ENCODE assay signal across 8 cellular contexts in genomic region chr20:35617397-35618031, GRCh38. TPM values are rescaled to one million over a fixed set of nuclear protein-coding genes. Genes with fewer than 3 reads are reported as not detected.
DNase-seq lines count a peak whose midpoint lies in the region; ATAC-seq, FAIRE-seq and TF ChIP-seq lines count a peak whose summit lies in the region.

No MANE protein-coding gene starts in this region.

- no peak for TF ChIP-seq POLR2A in H1 (IDR thresholded peaks at IDR 0.05; ENCODE audit: control extremely low read depth in 1 of 2, low read depth in 2 of 2, low read length in 2 of 2)

- DNase-seq in activated gamma-delta T cell treated with Interleukin-2 at 50 U/mL for 16 hours, result peak; percentile 31
- DNase-seq in activated gamma-delta T cell (lab: John Stamatoyannopoulos, UW), result no peak
- DNase-seq in NCI-H1694 treated with DMSO at 0.1 percent for 48 hours (lab: John Stamatoyannopoulos, UW), result peak; percentile 49
- peak in 1 of 2 experiments; percentile 73 for DNase-seq in H1 (ENCODE audit: low read depth in 1 of 2, low spot score in 2 of 2)
- no peak for DNase-seq in mesothelial cell of epicardium (ENCODE audit: low spot score in 2 of 2, unreplicated experiment in 2 of 2)
- DNase-seq in thoracic aorta (ENCODE audit: low spot score), result no peak

- no peak overlapping the region for H3K14ac ChIP-seq in H1 (ENCODE audit: insufficient read length)

- no peaks in the 10 kb centered on the region for H3K36me3 ChIP-seq in H1 (ENCODE audit: control insufficient read depth in 2 of 4, insufficient read depth in 4 of 4, low read length in 3 of 4)
- H3K36me3 ChIP-seq in thoracic aorta, result peaks cover 7% of the 10 kb centered on the region

- CTCF ChIA-PET in H1 (lab: Charles Lee; ENCODE audit: partially characterized antibody), result interaction anchor here (0.5 to 10.1 kb wide), 12 partner anchors 14 to 574 kb away, joined by 3 to 121 read pairs (median 4); partner anchors contain the start of genes CPNE1, RBM12, RBM39 and SCAND1

- peaks cover 0 to 12% (median 7%) of the 10 kb centered on the region in 4 experiments; a peak in 4 of 7 replicates for H3K27me3 ChIP-seq in H1 (replicated peaks in 1 of 4; ENCODE audit: control insufficient read depth in 3 of 4, extremely low read depth in 1 of 4, insufficient read depth in 3 of 4, low read length in 3 of 4)
- H3K27me3 ChIP-seq in thoracic aorta (replicated peaks; ENCODE audit: insufficient read depth), result no peaks in the 10 kb centered on the region

- FAIRE-seq in H1 (lab: Jason Lieb, UNC), result no peak

- peaks cover 23% of the 10 kb centered on the region for H3K4me1 Mint-ChIP-seq in mesothelial cell of epicardium

- peak overlapping the region; percentile 76 for H3K4me3 Mint-ChIP-seq in mesothelial cell of epicardium

- H4K91ac ChIP-seq in H1 (replicated peaks; ENCODE audit: insufficient read length, low read length), result no peak overlapping the region

- no peaks in the 10 kb centered on the region for H4K20me1 ChIP-seq in H1 (replicated peaks in 1 of 2; ENCODE audit: control insufficient read depth in 1 of 2, insufficient read depth in 2 of 2, low read length in 2 of 2)

- H2BK20ac ChIP-seq in H1 (ENCODE audit: low read length), result no peak overlapping the region

- no peak overlapping the region for H2AK5ac ChIP-seq in H1 (ENCODE audit: low read depth, low read length)

- ATAC-seq in thoracic aorta (ENCODE audit: insufficient number of reproducible peaks, low FRiP score, low read depth) (no peak), GM19395 (IDR thresholded peaks at IDR 0.05; ENCODE audit: unreplicated experiment) (no peak)

- peak overlapping the region; percentile 69 for H3K27ac Mint-ChIP-seq in mesothelial cell of epicardium

- POLR2A ChIA-PET in H1 (lab: Charles Lee; ENCODE audit: partially characterized antibody), result interaction anchor here (0.7 to 4.8 kb wide), 11 partner anchors 14 to 336 kb away, joined by 3 to 28 read pairs (median 3); partner anchors contain the start of genes CPNE1, NFS1, RBM12 and RBM39

- H3K9me3 ChIP-seq in H1 (ENCODE audit: insufficient read depth in 2 of 2, low read depth in 1 of 2, low read length in 1 of 2) (no peaks in the 10 kb centered on the region), thoracic aorta (no peaks in the 10 kb centered on the region)

- no peaks in the 10 kb centered on the region for H3K79me1 ChIP-seq in H1 (ENCODE audit: low read depth, low read length)

- H3K27ac ChIP-seq in H1 (ENCODE audit: low read depth, low read length) (no peak overlapping the region), thoracic aorta (peak overlapping the region; percentile 53 to 84)

- H3K79me2 ChIP-seq in H1 (ENCODE audit: control insufficient read depth in 1 of 2, insufficient read depth in 2 of 2, low read length in 2 of 2), result no peaks in the 10 kb centered on the region

- no peak overlapping the region for H3K9ac ChIP-seq in H1 (replicated peaks in 1 of 4; ENCODE audit: extremely low read depth in 1 of 4, low read depth in 3 of 4, low read length in 3 of 4)

- 17% methylated on average over 16 of the region's 19 CpGs; no CpG with 5 or more reads in 1 of the 2 experiments for WGBS in H1 (ENCODE audit: extremely low coverage in 1 of 2, insufficient coverage in 1 of 2, insufficient read length in 1 of 2, insufficient replicate concordance in 2 of 2, low coverage in 1 of 2, low lambda C conversion rate in 2 of 2, missing lambda C conversion rate in 1 of 2), 2 experiments

- no peaks in the 10 kb centered on the region for H3K9me3 Mint-ChIP-seq in mesothelial cell of epicardium

- H4K5ac ChIP-seq in H1 (ENCODE audit: insufficient read length, low read depth, low read length), result no peak overlapping the region

- H3K23me2 ChIP-seq in H1 (ENCODE audit: low read depth, low read length), result peaks cover 12% of the 10 kb centered on the region; the same call in 1 of the 2 replicates

- H3K4me3 ChIP-seq in WI38 (ENCODE audit: low read depth, low read length) (peak overlapping the region; percentile 65), H1 (ENCODE audit: extremely low read depth in 1 of 4, insufficient read depth in 2 of 4, low read depth in 3 of 4, low read length in 4 of 4) (peak overlapping the region; percentile 3 to 63 (median 55); a peak in 5 of 8 replicates), thoracic aorta (peak overlapping the region; percentile 75)

- H3K4me2 ChIP-seq in H1 (ENCODE audit: insufficient read depth in 1 of 2, low read depth in 2 of 2, low read length in 2 of 2), result peak overlapping the region; percentile 78 to 96

- H3K4ac ChIP-seq in H1 (replicated peaks; ENCODE audit: insufficient read length, low read depth, low read length), result no peak overlapping the region

- TF ChIP-seq EP300 in H1 (IDR thresholded peaks at IDR 0.05; ENCODE audit: borderline replicate concordance in 1 of 2, low read depth in 2 of 2, low read length in 2 of 2), result no peak

- no peak overlapping the region for H3K23ac ChIP-seq in H1 (ENCODE audit: insufficient read length)

- peaks cover 5% of the 10 kb centered on the region for H3K36me3 Mint-ChIP-seq in mesothelial cell of epicardium

- no peak overlapping the region; the same call in 1 of the 2 replicates for H3K18ac ChIP-seq in H1 (ENCODE audit: extremely low read depth, low read length)

- peaks cover 10% of the 10 kb centered on the region for H3K27me3 Mint-ChIP-seq in mesothelial cell of epicardium (ENCODE audit: low read depth)

- no peak overlapping the region for H2BK15ac ChIP-seq in H1 (ENCODE audit: low read length)

- no peak overlapping the region for H3K56ac ChIP-seq in H1 (replicated peaks; ENCODE audit: insufficient read length, low read depth, low read length)

- TF ChIP-seq CTCF in WI38 (IDR thresholded peaks at IDR 0.05; ENCODE audit: low read depth, low read length), result no peak
- peak; percentile 40 to 65 (median 64) for TF ChIP-seq CTCF in H1 (IDR thresholded peaks at IDR 0.05; ENCODE audit: control extremely low read depth in 1 of 3, insufficient read depth in 1 of 3, low read depth in 1 of 3, low read length in 3 of 3)
- TF ChIP-seq CTCF in mesothelial cell of epicardium (IDR thresholded peaks at IDR 0.05; ENCODE audit: unreplicated experiment), result no peak
- peak; percentile 46 for TF ChIP-seq CTCF in thoracic aorta (IDR thresholded peaks at IDR 0.05)

- H2AFZ ChIP-seq in H1 (ENCODE audit: low read length), result no peak overlapping the region

- no peak overlapping the region for H2BK120ac ChIP-seq in H1 (replicated peaks; ENCODE audit: low read depth, low read length)

- H4K8ac ChIP-seq in H1 (ENCODE audit: extremely low read depth, insufficient read depth, low read length), result no peak overlapping the region

- no peak overlapping the region for H2BK12ac ChIP-seq in H1 (ENCODE audit: low read depth, low read length)

- peak; percentile 42 to 51 for TF ChIP-seq RAD21 in H1 (IDR thresholded peaks at IDR 0.05 in 1 of 2, conservative IDR thresholded peaks at IDR 0.05 in 1 of 2; ENCODE audit: low read depth in 2 of 2, low read length in 2 of 2)

- H3K4me1 ChIP-seq in H1 (replicated peaks in 1 of 4; ENCODE audit: control insufficient read depth in 3 of 4, insufficient read depth in 4 of 4, low read length in 3 of 4) (peaks cover 0 to 19% (median 8%) of the 10 kb centered on the region in 4 experiments; a peak in 6 of 7 replicates), thoracic aorta (ENCODE audit: control insufficient read depth in 1 of 2, low read depth in 2 of 2) (peaks cover 11 to 32% of the 10 kb centered on the region in 2 donors)

- H2BK5ac ChIP-seq in H1 (ENCODE audit: low read depth, low read length), result no peak overlapping the region

TF ChIP-seq in H1, 55 proteins besides CTCF, POLR2A, EP300 and RAD21 (continues in another document):
- 0 out of 2 replicates have a peak, but pooled peaks have one; percentile 17 for TF ChIP-seq TBP (IDR thresholded peaks at IDR 0.05; ENCODE audit: low read depth, low read length)
- no peak for TF ChIP-seq SRF (IDR thresholded peaks at IDR 0.05; ENCODE audit: low read depth, low read length)
- TF ChIP-seq POLR2AphosphoS5 (IDR thresholded peaks at IDR 0.05; ENCODE audit: low read depth, low read length), result no peak

RNA-seq across cellular contexts. Expression of gene SPAG4, which starts 1.9 kb away (rescaled TPM):
- total RNA-seq in H1 (2021; fragmentation: NEBNext Ultra II Directional; extraction: Animal tissue kit (Norgen Biotek cat#: 25700)), result 1.5 and 2.4 TPM in 2 replicates
- 6.0 and 8.9 TPM in 2 replicates for polyA plus RNA-seq in H1 (2011; rRNA removed)
- polyA plus RNA-seq in H1 (2011; cell fraction: cytosol; rRNA removed), result 5.8 TPM
- 16.4 TPM for polyA plus RNA-seq in H1 (2011; cell fraction: nucleus; rRNA removed)
- 2.2 to 6.2 TPM (median 4.0 TPM) in 4 replicates for polyA plus RNA-seq in H1 (2012, experiment 1 of 2)
- 5.5 TPM for polyA plus RNA-seq in H1 (2012, experiment 2 of 2)
- polyA plus RNA-seq in H1 (2013, experiment 1 of 2), result 5.0 TPM
- 3.8 TPM for polyA plus RNA-seq in H1 (2013, experiment 2 of 2)
- 1.6 and 2.1 TPM in 2 replicates for polyA minus RNA-seq in H1 (2011; rRNA and poly(A)+ RNA removed)
- polyA minus RNA-seq in H1 (2011; cell fraction: cytosol; rRNA and poly(A)+ RNA removed), result not detected
- polyA minus RNA-seq in H1 (2011; cell fraction: nucleus; rRNA and poly(A)+ RNA removed), result 6.1 TPM
- total RNA-seq in mesothelial cell of epicardium (4.0 to 5.5 TPM (median 4.2 TPM) in 3 replicates), thoracic aorta (1 to 10 TPM in 1 of 2 donors, not detected in 1; 1.5 TPM)

RNA-seq across cellular contexts. Expression of gene CPNE1, which starts 47.2 kb away (rescaled TPM):
- total RNA-seq in H1 (2021; fragmentation: NEBNext Ultra II Directional; extraction: Animal tissue kit (Norgen Biotek cat#: 25700)), result 294 and 299 TPM in 2 replicates
- 346 and 534 TPM in 2 replicates for polyA plus RNA-seq in H1 (2011; rRNA removed)
- polyA plus RNA-seq in H1 (2011; cell fraction: cytosol; rRNA removed), result 309 TPM
- polyA plus RNA-seq in H1 (2011; cell fraction: nucleus; rRNA removed), result 546 TPM
- 262 to 326 TPM (median 314 TPM) in 4 replicates for polyA plus RNA-seq in H1 (2012, experiment 1 of 2)
- 381 TPM for polyA plus RNA-seq in H1 (2012, experiment 2 of 2)
- 128 TPM for polyA plus RNA-seq in H1 (2013, experiment 1 of 2)
- 117 TPM for polyA plus RNA-seq in H1 (2013, experiment 2 of 2)
- polyA minus RNA-seq in H1 (2011; rRNA and poly(A)+ RNA removed), result 209 and 248 TPM in 2 replicates
- 214 TPM for polyA minus RNA-seq in H1 (2011; cell fraction: cytosol; rRNA and poly(A)+ RNA removed)
- 172 TPM for polyA minus RNA-seq in H1 (2011; cell fraction: nucleus; rRNA and poly(A)+ RNA removed)
- total RNA-seq in mesothelial cell of epicardium, result 221 to 246 TPM (median 238 TPM) in 3 replicates
- 100 to 1,000 TPM; 125 to 126 TPM for total RNA-seq in thoracic aorta

RNA-seq across cellular contexts. Expression of gene RBM12, which starts 47.2 kb away (rescaled TPM):
- 175 and 187 TPM in 2 replicates for total RNA-seq in H1 (2021; fragmentation: NEBNext Ultra II Directional; extraction: Animal tissue kit (Norgen Biotek cat#: 25700))
- polyA plus RNA-seq in H1 (2011; rRNA removed), result 207 and 214 TPM in 2 replicates
- polyA plus RNA-seq in H1 (2011; cell fraction: cytosol; rRNA removed), result 169 TPM
- 164 TPM for polyA plus RNA-seq in H1 (2011; cell fraction: nucleus; rRNA removed)
- 83.5 to 114 TPM (median 91.9 TPM) in 4 replicates for polyA plus RNA-seq in H1 (2012, experiment 1 of 2)
- polyA plus RNA-seq in H1 (2012, experiment 2 of 2), result 15.4 TPM
- 138 TPM for polyA plus RNA-seq in H1 (2013, experiment 1 of 2)
- polyA plus RNA-seq in H1 (2013, experiment 2 of 2), result 137 TPM
- 328 and 406 TPM in 2 replicates for polyA minus RNA-seq in H1 (2011; rRNA and poly(A)+ RNA removed)
- 85.5 TPM for polyA minus RNA-seq in H1 (2011; cell fraction: cytosol; rRNA and poly(A)+ RNA removed)
- 157 TPM for polyA minus RNA-seq in H1 (2011; cell fraction: nucleus; rRNA and poly(A)+ RNA removed)
- total RNA-seq in mesothelial cell of epicardium (154 to 158 TPM (median 156 TPM) in 3 replicates), thoracic aorta (10 to 100 TPM; 21.7 to 43.4 TPM)

Comparison
In these comparisons a context has a peak if more than half of its experiments do, and no peak if none do; other contexts are left out.
1. DNase-seq: peak in activated gamma-delta T cell treated with Interleukin-2 at 50 U/mL for 16 hours (single experiment) and NCI-H1694 treated with DMSO at 0.1 percent for 48 hours (single experiment); none in activated gamma-delta T cell (single experiment), mesothelial cell of epicardium (0 of 2) and thoracic aorta (single experiment).
2. CTCF ChIP-seq: peak in H1 (3 of 3) and thoracic aorta (single experiment); none in WI38 (single experiment) and mesothelial cell of epicardium (single experiment).
3. Peak in every context shown above with its lines, with median percentiles within 50 percentile points of each other: H3K4me3 ChIP-seq.